In the genomic region with DNA sequence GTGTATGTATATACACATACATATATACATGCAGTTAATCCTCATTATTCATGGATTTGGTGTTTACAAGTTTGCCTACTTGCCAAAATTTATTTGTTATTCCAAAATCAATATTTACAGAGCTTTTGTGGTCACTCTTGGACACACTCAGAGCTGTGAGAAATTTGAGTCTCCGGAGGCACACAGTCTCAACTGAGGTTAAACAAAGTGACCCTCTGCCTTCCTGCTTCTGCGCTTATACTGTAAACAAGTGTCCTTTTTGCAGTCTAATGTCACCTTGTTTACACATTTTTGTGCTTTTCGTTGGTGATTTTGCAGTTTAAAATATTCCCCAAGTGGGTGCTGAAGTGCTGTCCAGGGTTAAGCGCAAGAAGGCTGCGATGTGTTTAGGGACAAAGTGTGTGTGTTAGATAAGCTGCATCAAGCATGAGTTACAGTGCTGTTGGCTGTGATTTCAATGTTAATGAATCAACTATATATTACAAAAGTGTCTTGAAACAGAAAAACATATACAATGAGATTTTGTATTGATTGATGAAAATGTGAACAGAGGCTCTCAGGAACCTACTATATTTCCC, we compare ENCODE assay signal across 11 cellular contexts. TPM values are rescaled to one million over a fixed set of nuclear protein-coding genes. Genes with fewer than 3 reads are reported as not detected.
DNase-seq lines count a peak whose midpoint lies in the region; ATAC-seq and TF ChIP-seq lines count a peak whose summit lies in the region.
"Had no signal": no experiment of that assay in that cellular context is flagged by ENCODE, and none has a peak within 500 bp of the region (broad histone marks: within the 10 kb centered on the region; RNA-seq: fewer than 3 reads in every experiment).

No MANE protein-coding gene starts in this region.

- DNase-seq in T-helper 1 cell (no peak), NCI-H2196 treated with DMSO at 0.1 percent for 48 hours (lab: John Stamatoyannopoulos, UW; ENCODE audit: unreplicated experiment) (peak; percentile 37), body of pancreas (no peak), osteoblast (ENCODE audit: insufficient read length, low spot score, missing footprints) (no peak), retina (no peak), CD1c-positive myeloid dendritic cell (ENCODE audit: extremely low spot score) (no peak), NOMO-1 treated with DMSO at 0.1 percent for 48 hours (lab: John Stamatoyannopoulos, UW; ENCODE audit: unreplicated experiment) (no peak)
- DNase-seq: colonic mucosa; stimulated activated CD8-positive, alpha-beta memory T cell treated with anti-CD3 and anti-CD28 coated beads, Interleukin-4, amount 100 ng/mL, for 48 hours had no signal

- H3K4me1 Mint-ChIP-seq in T-helper 1 cell treated with Interleukin-12 subunit alpha and Interleukin-12 subunit beta and Interleukin-4 antibody, amounts not matched to agents 30 μg/mL and 1 μg/mL, for 36 hours (ENCODE audit: low read depth): peaks cover 39% of the 10 kb centered on the region

- H3K36me3 ChIP-seq in body of pancreas (replicated peaks in 1 of 2; ENCODE audit: insufficient read depth in 1 of 2, low read depth in 2 of 2) (no peaks in the 10 kb centered on the region), osteoblast (ENCODE audit: insufficient read depth, low read length) (no peaks in the 10 kb centered on the region)
- H3K36me3 ChIP-seq: colonic mucosa had no signal

- H3K27ac Mint-ChIP-seq in T-helper 1 cell treated with Interleukin-12 subunit alpha and Interleukin-12 subunit beta and Interleukin-4 antibody, amounts not matched to agents 30 μg/mL and 1 μg/mL, for 36 hours: peak overlapping the region; percentile 83

- TF ChIP-seq CTCF in body of pancreas (IDR thresholded peaks at IDR 0.05): no peak
- no peak for TF ChIP-seq CTCF in osteoblast (IDR thresholded peaks at IDR 0.05; ENCODE audit: extremely low read depth, low read depth, low read length)

- peak overlapping the region; percentile 76 for H3K4me2 ChIP-seq in osteoblast (ENCODE audit: insufficient read depth, low read length)
- H3K4me2 ChIP-seq: smooth muscle cell had no signal

- H3K4me1 ChIP-seq in body of pancreas (peaks cover 34% of the 10 kb centered on the region), osteoblast (ENCODE audit: insufficient read depth, low read length) (peaks cover 31% of the 10 kb centered on the region)

- peaks cover 3% of the 10 kb centered on the region for H3K36me3 Mint-ChIP-seq in T-helper 1 cell treated with Interleukin-12 subunit alpha and Interleukin-12 subunit beta and Interleukin-4 antibody, amounts not matched to agents 30 μg/mL and 1 μg/mL, for 36 hours (ENCODE audit: low read depth)

- H3K9me3 Mint-ChIP-seq in T-helper 1 cell treated with Interleukin-12 subunit alpha and Interleukin-12 subunit beta and Interleukin-4 antibody, amounts not matched to agents 30 μg/mL and 1 μg/mL, for 36 hours: peaks cover 22% of the 10 kb centered on the region

- intact Hi-C loops in body of pancreas (cut with DNase I): no loop called here

- H3K4me3 Mint-ChIP-seq in T-helper 1 cell treated with Interleukin-12 subunit alpha and Interleukin-12 subunit beta and Interleukin-4 antibody, amounts not matched to agents 30 μg/mL and 1 μg/mL, for 36 hours: peak overlapping the region; percentile 46

- H4K20me1 ChIP-seq in osteoblast (ENCODE audit: insufficient read depth, low read length): no peaks in the 10 kb centered on the region

- no peak overlapping the region for H3K4me3 ChIP-seq in body of pancreas
- H3K4me3 ChIP-seq in osteoblast (ENCODE audit: insufficient read depth, low read length): no peak overlapping the region
- H3K4me3 ChIP-seq: colonic mucosa, smooth muscle cell had no signal

- H3K27me3 ChIP-seq in body of pancreas (no peaks in the 10 kb centered on the region), osteoblast (ENCODE audit: insufficient read depth, low read length) (no peaks in the 10 kb centered on the region)
- H3K27me3 ChIP-seq: colonic mucosa had no signal

- H3K27ac ChIP-seq in body of pancreas (peak overlapping the region; percentile 70 to 91 (median 81)), osteoblast (ENCODE audit: low read depth, low read length) (no peak overlapping the region)

- H3K27me3 Mint-ChIP-seq in T-helper 1 cell treated with Interleukin-12 subunit alpha and Interleukin-12 subunit beta and Interleukin-4 antibody, amounts not matched to agents 30 μg/mL and 1 μg/mL, for 36 hours (ENCODE audit: low read depth): no peaks in the 10 kb centered on the region

- TF ChIP-seq POLR2A in body of pancreas (IDR thresholded peaks at IDR 0.05): no peak

- no peaks in the 10 kb centered on the region for H3K79me2 ChIP-seq in osteoblast (ENCODE audit: insufficient read depth, low read length)

- no peak for ATAC-seq in body of pancreas

- 22 to 26% methylated on average over 5 of the region's 5 CpGs for WGBS in body of pancreas, 2 donors

- H3K9me3 ChIP-seq in body of pancreas (no peaks in the 10 kb centered on the region), osteoblast (ENCODE audit: low read depth, low read length) (no peaks in the 10 kb centered on the region)
- H3K9me3 ChIP-seq: colonic mucosa had no signal

- peak overlapping the region; percentile 62 for H2AFZ ChIP-seq in osteoblast (ENCODE audit: low read length)

RNA-seq across cellular contexts. Expression of a gene that starts 13.1 kb away (rescaled TPM):
- total RNA-seq in body of pancreas: 10 to 100 TPM; 41.2 to 57.6 TPM
- 73.8 and 83.4 TPM in 2 replicates for total RNA-seq in osteoblast

RNA-seq across cellular contexts. Expression of a gene that starts 52.3 kb away (rescaled TPM):
- total RNA-seq in body of pancreas (under 1 TPM in 1 of 2 donors, not detected in 1; 0.52 TPM), osteoblast (0.29 and 0.36 TPM in 2 replicates)
